In the genomic region with DNA sequence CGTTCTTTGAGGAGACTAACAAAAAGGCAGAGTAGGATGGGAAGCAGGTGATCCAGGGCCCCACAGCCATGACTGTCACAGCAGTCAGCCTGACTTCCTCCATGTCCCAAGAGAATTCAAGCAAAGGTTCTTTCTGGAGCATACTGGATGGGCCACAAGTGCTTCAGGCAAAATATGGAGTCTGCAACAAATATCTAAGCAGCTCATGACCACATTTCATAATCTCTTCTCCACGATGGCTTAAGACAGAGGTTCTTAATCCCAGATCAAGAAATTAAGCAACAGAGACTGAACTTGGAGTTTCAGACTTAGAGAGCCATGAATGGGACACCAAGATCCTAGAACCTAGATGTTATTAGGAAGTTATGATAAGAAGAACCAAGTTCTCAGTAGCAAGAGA, we compare ENCODE assay signal across 20 cellular contexts. TPM values are rescaled to one million over a fixed set of nuclear protein-coding genes. Genes with fewer than 3 reads are reported as not detected.
"Had no signal": no experiment of that assay in that cellular context is flagged by ENCODE, and none has a peak within 500 bp of the region (broad histone marks: within the 10 kb centered on the region; RNA-seq: fewer than 3 reads in every experiment).

No MANE protein-coding gene starts in this region.

- H3K27me3 Mint-ChIP-seq: activated naive CD4-positive, alpha-beta T cell treated with anti-CD3 and anti-CD28 coated beads, Interleukin-2, amount 10 ng/mL, durations not matched to agents 7 days and 5 days; activated naive CD8-positive, alpha-beta T cell treated with anti-CD3 and anti-CD28 coated beads, Interleukin-2, amount 50 U/mL, for 24 hours had no signal

- H3K27ac Mint-ChIP-seq: activated naive CD4-positive, alpha-beta T cell treated with anti-CD3 and anti-CD28 coated beads, Interleukin-2, amount 10 ng/mL, durations not matched to agents 7 days and 5 days; activated naive CD8-positive, alpha-beta T cell treated with anti-CD3 and anti-CD28 coated beads, Interleukin-2, amount 50 U/mL, for 24 hours; naive B cell had no signal

- H3K4me3 ChIP-seq: breast epithelium, coronary artery, heart left ventricle, left lung, mucosa of descending colon, sigmoid colon, thyroid gland had no signal

- H3K36me3 Mint-ChIP-seq: activated naive CD4-positive, alpha-beta T cell treated with anti-CD3 and anti-CD28 coated beads, Interleukin-2, amount 10 ng/mL, durations not matched to agents 7 days and 5 days; naive B cell had no signal

- H3K9me3 ChIP-seq: breast epithelium, heart left ventricle, left lung, mucosa of descending colon, sigmoid colon, thyroid gland had no signal

- ATAC-seq: activated naive CD8-positive, alpha-beta T cell treated with anti-CD3 and anti-CD28 coated beads, Interleukin-2, amount 50 U/mL, for 24 hours; left lung; mucosa of descending colon had no signal

- H3K4me1 ChIP-seq: breast epithelium, parathyroid adenoma had no signal

- DNase-seq: activated CD4-positive, alpha-beta T cell treated with anti-CD3 and anti-CD28 coated beads, Interleukin-2, amount 50 U/mL, for 1 hour; activated CD4-positive, CD25-positive, alpha-beta regulatory T cell treated with anti-CD3 and anti-CD28 coated beads, Interleukin-2, amount 50 U/mL, for 72 hours; activated CD8-positive, alpha-beta memory T cell treated with anti-CD3 and anti-CD28 coated beads for 24 hours; activated CD8-positive, alpha-beta memory T cell treated with anti-CD3 and anti-CD28 coated beads, Interleukin-2, amount 50 U/mL, for 48 hours; activated effector memory CD4-positive, alpha-beta T cell treated with Interleukin-2 at 50 U/mL for 16 hours; activated naive CD4-positive, alpha-beta T cell treated with anti-CD3 and anti-CD28 coated beads, Interleukin-2, amount 10 ng/mL, durations not matched to agents 7 days and 5 days; activated naive CD8-positive, alpha-beta T cell treated with anti-CD3 and anti-CD28 coated beads, Interleukin-2, amount 50 U/mL, for 24 hours; activated T-cell treated with anti-CD3 and anti-CD28 coated beads, Interleukin-2, amount 50 U/mL, for 48 hours; erythroblast; left lung; mucosa of descending colon; naive B cell; sigmoid colon; stimulated activated naive CD4-positive, alpha-beta T cell; thyroid gland had no signal

- H2AFZ ChIP-seq: parathyroid adenoma had no signal

- H3K27ac ChIP-seq: breast epithelium, left lung, parathyroid adenoma, thyroid gland had no signal

- H3K4me3 Mint-ChIP-seq: activated naive CD4-positive, alpha-beta T cell treated with anti-CD3 and anti-CD28 coated beads, Interleukin-2, amount 10 ng/mL, durations not matched to agents 7 days and 5 days; activated naive CD8-positive, alpha-beta T cell treated with anti-CD3 and anti-CD28 coated beads, Interleukin-2, amount 50 U/mL, for 24 hours; naive B cell had no signal

- H3K9ac ChIP-seq: parathyroid adenoma had no signal

- H3K4me1 Mint-ChIP-seq: activated naive CD4-positive, alpha-beta T cell treated with anti-CD3 and anti-CD28 coated beads, Interleukin-2, amount 10 ng/mL, durations not matched to agents 7 days and 5 days; activated naive CD8-positive, alpha-beta T cell treated with anti-CD3 and anti-CD28 coated beads, Interleukin-2, amount 50 U/mL, for 24 hours; naive B cell had no signal

- H3K79me2 ChIP-seq: parathyroid adenoma had no signal

- H3K27me3 ChIP-seq: breast epithelium, heart left ventricle, left lung, sigmoid colon, thyroid gland had no signal

- H3K36me3 ChIP-seq: breast epithelium, heart left ventricle, left lung, sigmoid colon, thyroid gland had no signal

RNA-seq across cellular contexts. Expression of a gene that starts 31.6 kb away (rescaled TPM):
- total RNA-seq: T-helper 1 cell treated with Interleukin-12 subunit alpha and Interleukin-12 subunit beta and Interleukin-4 antibody, amounts not matched to agents 30 ng/mL and 1 ng/mL, for 36 hours had no signal
